In the genomic region with DNA sequence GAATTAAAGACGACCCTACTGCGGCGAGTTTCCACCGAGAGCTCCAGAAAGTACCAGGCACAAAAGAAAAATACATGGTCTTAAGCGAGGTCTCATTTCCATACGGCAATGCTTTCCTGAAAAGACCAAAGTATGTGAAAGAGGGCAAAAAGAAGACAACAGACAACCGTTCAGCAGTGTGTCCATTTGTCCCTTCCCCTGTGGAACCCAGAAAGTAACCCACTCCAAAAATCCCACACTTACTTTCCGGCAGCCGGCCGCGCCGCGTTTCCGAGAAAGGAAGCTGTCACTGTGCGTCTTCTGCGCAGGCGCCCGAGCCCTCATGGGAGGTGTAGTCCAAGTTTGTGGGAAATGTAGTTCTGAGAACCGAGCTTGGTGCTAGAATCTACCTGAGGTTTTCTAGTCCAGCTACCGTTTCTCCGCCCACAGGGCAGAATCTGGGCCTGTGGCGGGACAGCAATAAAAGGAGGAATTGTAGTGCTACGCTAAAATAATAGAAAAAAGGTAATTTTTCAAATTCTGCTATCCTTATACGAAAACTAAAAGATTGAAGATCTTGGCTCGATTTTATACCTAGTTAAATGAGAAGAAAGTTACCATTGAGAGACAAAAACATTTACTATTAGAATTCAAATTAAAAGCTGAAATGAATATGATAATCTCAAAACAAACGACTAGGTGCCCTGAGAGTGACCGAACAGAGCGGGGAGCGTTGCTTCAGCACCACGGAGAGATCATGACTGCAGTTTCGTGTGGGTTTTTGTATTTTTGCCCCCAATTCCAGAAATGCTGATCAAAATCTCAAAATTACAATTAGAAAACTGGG, we compare ENCODE assay signal across 8 cellular contexts. TPM values are rescaled to one million over a fixed set of nuclear protein-coding genes. Genes with fewer than 3 reads are reported as not detected.
DNase-seq lines count a peak whose midpoint lies in the region; ATAC-seq lines count a peak whose summit lies in the region.

A gene with protein sequence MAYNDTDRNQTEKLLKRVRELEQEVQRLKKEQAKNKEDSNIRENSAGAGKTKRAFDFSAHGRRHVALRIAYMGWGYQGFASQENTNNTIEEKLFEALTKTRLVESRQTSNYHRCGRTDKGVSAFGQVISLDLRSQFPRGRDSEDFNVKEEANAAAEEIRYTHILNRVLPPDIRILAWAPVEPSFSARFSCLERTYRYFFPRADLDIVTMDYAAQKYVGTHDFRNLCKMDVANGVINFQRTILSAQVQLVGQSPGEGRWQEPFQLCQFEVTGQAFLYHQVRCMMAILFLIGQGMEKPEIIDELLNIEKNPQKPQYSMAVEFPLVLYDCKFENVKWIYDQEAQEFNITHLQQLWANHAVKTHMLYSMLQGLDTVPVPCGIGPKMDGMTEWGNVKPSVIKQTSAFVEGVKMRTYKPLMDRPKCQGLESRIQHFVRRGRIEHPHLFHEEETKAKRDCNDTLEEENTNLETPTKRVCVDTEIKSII (minus strand): TSS at position 280 of the 826 bp plus-strand sequence. CDS start 6,922 bp downstream, outside the sequence.

- H3K9me3 Mint-ChIP-seq in dendritic cell treated with granulocyte-macrophage colony-stimulating factor and Interleukin-4, amounts not matched to agents 40 ng/mL and 50 ng/mL, for 4 days: no peaks in the 10 kb centered on the region

- intact Hi-C loops in dendritic cell treated with granulocyte-macrophage colony-stimulating factor and Interleukin-4, amounts not matched to agents 40 ng/mL and 50 ng/mL, for 4 days (cut with micrococcal nuclease): loop anchor here (1.0 kb wide), 2 partner anchors 16 to 308 kb away; a partner anchor contains a TSS

- H3K4me1 Mint-ChIP-seq in dendritic cell treated with granulocyte-macrophage colony-stimulating factor and Interleukin-4, amounts not matched to agents 40 ng/mL and 50 ng/mL, for 4 days (ENCODE audit: low read depth): peaks cover 20% of the 10 kb centered on the region

- ATAC-seq in GM19351 (IDR thresholded peaks at IDR 0.05; ENCODE audit: unreplicated experiment): peak; percentile 98
- ATAC-seq in HG03520 (IDR thresholded peaks at IDR 0.05; ENCODE audit: unreplicated experiment): peak; percentile 96
- peak; percentile 89 for ATAC-seq in left lobe of liver

- peak within 1 kb of the TSS; percentile 89 for H3K4me3 Mint-ChIP-seq in dendritic cell treated with granulocyte-macrophage colony-stimulating factor and Interleukin-4, amounts not matched to agents 40 ng/mL and 50 ng/mL, for 4 days

- peaks cover 23% of the 10 kb centered on the region for H3K36me3 Mint-ChIP-seq in dendritic cell treated with granulocyte-macrophage colony-stimulating factor and Interleukin-4, amounts not matched to agents 40 ng/mL and 50 ng/mL, for 4 days (ENCODE audit: low read depth)

- peak within 1 kb of the TSS; percentile 90 for H3K27ac Mint-ChIP-seq in dendritic cell treated with granulocyte-macrophage colony-stimulating factor and Interleukin-4, amounts not matched to agents 40 ng/mL and 50 ng/mL, for 4 days

- H3K27me3 Mint-ChIP-seq in dendritic cell treated with granulocyte-macrophage colony-stimulating factor and Interleukin-4, amounts not matched to agents 40 ng/mL and 50 ng/mL, for 4 days: peaks cover 37% of the 10 kb centered on the region

- DNase-seq in C1 segment of cervical spinal cord (lab: John Stamatoyannopoulos, UW) (peak; percentile 19 to 94 (median 83)), NCI-H69 (lab: John Stamatoyannopoulos, UW) (peak; percentile 98), left lobe of liver (ENCODE audit: low spot score) (peak; percentile 92)
- DNase-seq in activated CD4-positive, alpha-beta T cell treated with anti-CD3 and anti-CD28 coated beads, Interleukin-2, amount 50 U/mL, for 1 hour: peak; percentile 85
- DNase-seq in stimulated activated CD4-positive, alpha-beta T cell treated with anti-CD3 and anti-CD28 coated beads, Interleukin-2, amount 100 ng/mL, for 4 hours (ENCODE audit: low read depth): peak; percentile 87

RNA-seq across cellular contexts. Expression of the gene that starts here (rescaled TPM):
- total RNA-seq in left lobe of liver: 19.1 TPM

Comparison
In these comparisons a context has a peak if more than half of its experiments do, and no peak if none do; other contexts are left out.
1. Peak in every context shown above with its lines: DNase-seq and ATAC-seq.